In the genomic region with DNA sequence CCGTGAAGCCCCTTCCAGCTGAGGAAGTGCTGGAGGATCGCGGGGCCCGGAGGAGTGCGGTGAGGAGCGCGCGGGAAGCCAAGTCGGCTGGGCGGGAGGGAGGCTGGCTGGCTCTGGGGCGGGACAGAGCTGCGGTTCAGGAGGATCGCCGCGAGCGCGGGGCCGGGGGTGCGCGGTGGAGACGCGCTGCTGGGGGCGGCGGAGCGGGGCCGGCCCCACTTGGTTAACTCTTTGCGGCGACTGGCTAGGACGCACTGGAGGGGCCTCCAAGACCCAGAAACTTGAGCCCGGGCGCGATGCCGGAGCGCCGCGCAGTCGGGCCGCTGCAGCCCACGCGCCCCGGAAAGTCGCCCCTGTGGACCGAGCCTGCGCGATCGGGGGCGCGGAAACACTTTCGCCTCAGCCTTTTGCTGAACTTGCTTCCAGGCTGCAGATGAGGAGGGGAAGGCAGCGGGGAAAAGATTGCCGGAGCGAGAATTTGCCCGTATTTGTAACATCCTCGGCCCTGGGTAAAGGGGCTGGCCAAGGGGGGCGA, we compare ENCODE assay signal across 1 cellular context.
A peak's percentile ranks its signal among the peaks of the same experiment; 100 is the strongest.
TF ChIP-seq lines count a peak whose summit lies in the region.

No MANE protein-coding gene starts in this region.

TF ChIP-seq in WTC11, 78 proteins besides CTCF, POLR2A, EP300 and RAD21 (continued from another document):
- TF ChIP-seq, protein P1, sequence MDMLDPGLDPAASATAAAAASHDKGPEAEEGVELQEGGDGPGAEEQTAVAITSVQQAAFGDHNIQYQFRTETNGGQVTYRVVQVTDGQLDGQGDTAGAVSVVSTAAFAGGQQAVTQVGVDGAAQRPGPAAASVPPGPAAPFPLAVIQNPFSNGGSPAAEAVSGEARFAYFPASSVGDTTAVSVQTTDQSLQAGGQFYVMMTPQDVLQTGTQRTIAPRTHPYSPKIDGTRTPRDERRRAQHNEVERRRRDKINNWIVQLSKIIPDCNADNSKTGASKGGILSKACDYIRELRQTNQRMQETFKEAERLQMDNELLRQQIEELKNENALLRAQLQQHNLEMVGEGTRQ (CRISPR knock-in tag; IDR thresholded peaks at IDR 0.05), result no peak
- TF ChIP-seq, protein P2, sequence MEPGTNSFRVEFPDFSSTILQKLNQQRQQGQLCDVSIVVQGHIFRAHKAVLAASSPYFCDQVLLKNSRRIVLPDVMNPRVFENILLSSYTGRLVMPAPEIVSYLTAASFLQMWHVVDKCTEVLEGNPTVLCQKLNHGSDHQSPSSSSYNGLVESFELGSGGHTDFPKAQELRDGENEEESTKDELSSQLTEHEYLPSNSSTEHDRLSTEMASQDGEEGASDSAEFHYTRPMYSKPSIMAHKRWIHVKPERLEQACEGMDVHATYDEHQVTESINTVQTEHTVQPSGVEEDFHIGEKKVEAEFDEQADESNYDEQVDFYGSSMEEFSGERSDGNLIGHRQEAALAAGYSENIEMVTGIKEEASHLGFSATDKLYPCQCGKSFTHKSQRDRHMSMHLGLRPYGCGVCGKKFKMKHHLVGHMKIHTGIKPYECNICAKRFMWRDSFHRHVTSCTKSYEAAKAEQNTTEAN (CRISPR knock-in tag; IDR thresholded peaks at IDR 0.05), result no peak
- TF ChIP-seq, protein P3, sequence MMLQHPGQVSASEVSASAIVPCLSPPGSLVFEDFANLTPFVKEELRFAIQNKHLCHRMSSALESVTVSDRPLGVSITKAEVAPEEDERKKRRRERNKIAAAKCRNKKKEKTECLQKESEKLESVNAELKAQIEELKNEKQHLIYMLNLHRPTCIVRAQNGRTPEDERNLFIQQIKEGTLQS (CRISPR knock-in tag; conservative IDR thresholded peaks at IDR 0.05), result no peak
- TF ChIP-seq RELA (CRISPR knock-in tag; IDR thresholded peaks at IDR 0.05; ENCODE audit: borderline replicate concordance) (peak; percentile 31; the same call in 1 of the 2 replicates), NR2C2 (CRISPR knock-in tag; IDR thresholded peaks at IDR 0.05) (0 out of 2 replicates have a peak, but pooled peaks have one; percentile 31), EMX1 (CRISPR knock-in tag; IDR thresholded peaks at IDR 0.05) (no peak), ELF4 (CRISPR knock-in tag; IDR thresholded peaks at IDR 0.05; ENCODE audit: low read depth) (no peak)
- TF ChIP-seq, protein P4, sequence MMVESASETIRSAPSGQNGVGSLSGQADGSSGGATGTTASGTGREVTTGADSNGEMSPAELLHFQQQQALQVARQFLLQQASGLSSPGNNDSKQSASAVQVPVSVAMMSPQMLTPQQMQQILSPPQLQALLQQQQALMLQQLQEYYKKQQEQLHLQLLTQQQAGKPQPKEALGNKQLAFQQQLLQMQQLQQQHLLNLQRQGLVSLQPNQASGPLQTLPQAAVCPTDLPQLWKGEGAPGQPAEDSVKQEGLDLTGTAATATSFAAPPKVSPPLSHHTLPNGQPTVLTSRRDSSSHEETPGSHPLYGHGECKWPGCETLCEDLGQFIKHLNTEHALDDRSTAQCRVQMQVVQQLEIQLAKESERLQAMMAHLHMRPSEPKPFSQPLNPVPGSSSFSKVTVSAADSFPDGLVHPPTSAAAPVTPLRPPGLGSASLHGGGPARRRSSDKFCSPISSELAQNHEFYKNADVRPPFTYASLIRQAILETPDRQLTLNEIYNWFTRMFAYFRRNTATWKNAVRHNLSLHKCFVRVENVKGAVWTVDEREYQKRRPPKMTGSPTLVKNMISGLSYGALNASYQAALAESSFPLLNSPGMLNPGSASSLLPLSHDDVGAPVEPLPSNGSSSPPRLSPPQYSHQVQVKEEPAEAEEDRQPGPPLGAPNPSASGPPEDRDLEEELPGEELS (CRISPR knock-in tag; IDR thresholded peaks at IDR 0.05), result peak; percentile 26; the same call in 1 of the 2 replicates
- TF ChIP-seq, protein P5, sequence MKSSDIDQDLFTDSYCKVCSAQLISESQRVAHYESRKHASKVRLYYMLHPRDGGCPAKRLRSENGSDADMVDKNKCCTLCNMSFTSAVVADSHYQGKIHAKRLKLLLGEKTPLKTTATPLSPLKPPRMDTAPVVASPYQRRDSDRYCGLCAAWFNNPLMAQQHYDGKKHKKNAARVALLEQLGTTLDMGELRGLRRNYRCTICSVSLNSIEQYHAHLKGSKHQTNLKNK (CRISPR knock-in tag; IDR thresholded peaks at IDR 0.05), result no peak
- TF ChIP-seq, protein P6, sequence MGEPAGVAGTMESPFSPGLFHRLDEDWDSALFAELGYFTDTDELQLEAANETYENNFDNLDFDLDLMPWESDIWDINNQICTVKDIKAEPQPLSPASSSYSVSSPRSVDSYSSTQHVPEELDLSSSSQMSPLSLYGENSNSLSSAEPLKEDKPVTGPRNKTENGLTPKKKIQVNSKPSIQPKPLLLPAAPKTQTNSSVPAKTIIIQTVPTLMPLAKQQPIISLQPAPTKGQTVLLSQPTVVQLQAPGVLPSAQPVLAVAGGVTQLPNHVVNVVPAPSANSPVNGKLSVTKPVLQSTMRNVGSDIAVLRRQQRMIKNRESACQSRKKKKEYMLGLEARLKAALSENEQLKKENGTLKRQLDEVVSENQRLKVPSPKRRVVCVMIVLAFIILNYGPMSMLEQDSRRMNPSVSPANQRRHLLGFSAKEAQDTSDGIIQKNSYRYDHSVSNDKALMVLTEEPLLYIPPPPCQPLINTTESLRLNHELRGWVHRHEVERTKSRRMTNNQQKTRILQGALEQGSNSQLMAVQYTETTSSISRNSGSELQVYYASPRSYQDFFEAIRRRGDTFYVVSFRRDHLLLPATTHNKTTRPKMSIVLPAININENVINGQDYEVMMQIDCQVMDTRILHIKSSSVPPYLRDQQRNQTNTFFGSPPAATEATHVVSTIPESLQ (CRISPR knock-in tag; IDR thresholded peaks at IDR 0.05), result no peak
